In the genomic region with DNA sequence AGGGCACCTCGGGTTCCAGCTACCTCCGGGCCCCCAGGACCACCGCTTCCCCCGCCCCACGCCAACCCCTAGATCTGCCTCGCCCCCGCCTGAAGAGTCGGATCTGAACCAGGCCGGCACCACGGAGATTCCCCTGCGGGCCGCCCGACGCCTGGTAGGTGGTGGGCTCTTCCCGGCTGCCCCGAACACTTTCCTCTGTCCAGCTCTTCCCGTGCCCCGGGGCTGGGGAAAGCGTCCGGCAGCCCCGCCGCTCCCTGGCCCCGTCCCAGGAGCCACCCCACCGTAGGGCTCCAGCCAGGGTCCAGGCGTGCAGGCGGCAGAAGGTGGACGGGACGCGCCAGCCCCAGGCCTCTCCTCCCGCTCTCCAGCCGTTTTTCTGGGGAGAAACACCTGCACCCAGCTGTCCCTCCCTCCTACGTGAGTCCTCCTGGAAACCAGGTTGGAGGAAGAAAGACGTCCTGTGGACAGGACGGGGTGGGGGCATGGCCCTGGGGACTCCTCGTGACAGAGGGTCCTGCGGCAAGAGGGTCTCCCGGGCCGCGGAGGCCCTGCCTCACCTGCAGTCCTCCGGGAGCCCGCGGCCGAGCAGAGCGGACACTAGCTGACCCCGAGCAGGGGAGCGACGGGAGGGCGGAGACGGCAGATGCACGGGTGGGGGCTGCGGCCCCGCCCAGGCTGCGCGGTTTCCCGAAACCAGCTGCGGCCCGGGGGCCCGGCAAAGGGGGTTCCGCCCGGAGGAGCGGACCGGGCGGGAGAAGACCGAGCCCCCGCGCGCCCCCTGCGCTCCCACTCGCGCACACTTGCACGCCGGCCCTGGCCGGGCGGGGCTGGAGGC, we compare ENCODE assay signal across 8 cellular contexts. TPM values are rescaled to one million over a fixed set of nuclear protein-coding genes. Genes with fewer than 3 reads are reported as not detected.
DNase-seq lines count a peak whose midpoint lies in the region; ATAC-seq and TF ChIP-seq lines count a peak whose summit lies in the region.
"Had no signal": no experiment of that assay in that cellular context is flagged by ENCODE, and none has a peak within 500 bp of the region (broad histone marks: within the 10 kb centered on the region; RNA-seq: fewer than 3 reads in every experiment).

TSS of gene TMEM176B (minus strand) at position 624 of the 835 bp plus-strand sequence. CDS start 3,795 bp downstream, outside the sequence.

- H3K4me1 Mint-ChIP-seq in stimulated activated effector memory CD8-positive, alpha-beta T cell treated with anti-CD3 and anti-CD28 coated beads, Interleukin-12 subunit alpha, Interleukin-12 subunit beta, amount 100 ng/mL, for 72 hours = peaks cover 12% of the 10 kb centered on the region

- no peak within 1 kb of the TSS for H2AFZ ChIP-seq in osteoblast (ENCODE audit: low read length)

- ATAC-seq in body of pancreas = peak; percentile 60
- peak; percentile 42 for ATAC-seq in stimulated activated effector memory CD8-positive, alpha-beta T cell treated with anti-CD3 and anti-CD28 coated beads, Interleukin-12 subunit alpha, Interleukin-12 subunit beta, amount 100 ng/mL, for 72 hours

- H3K36me3 ChIP-seq in body of pancreas (replicated peaks in 1 of 2; ENCODE audit: insufficient read depth in 1 of 2, low read depth in 2 of 2) (no peaks in the 10 kb centered on the region), osteoblast (ENCODE audit: insufficient read depth, low read length) (no peaks in the 10 kb centered on the region)

- H3K79me2 ChIP-seq in osteoblast (ENCODE audit: insufficient read depth, low read length) = no peaks in the 10 kb centered on the region

- H3K9me3 ChIP-seq in body of pancreas (no peaks in the 10 kb centered on the region), osteoblast (ENCODE audit: low read depth, low read length) (no peaks in the 10 kb centered on the region)

- H4K20me1 ChIP-seq in osteoblast (ENCODE audit: insufficient read depth, low read length) = no peaks in the 10 kb centered on the region

- 7 to 25% methylated on average over 17 to 66 of the region's 74 CpGs for WGBS in body of pancreas, 2 donors

- DNase-seq in NCI-H146 treated with DMSO at 0.1 percent for 48 hours (lab: John Stamatoyannopoulos, UW; ENCODE audit: unreplicated experiment) (peak; percentile 50), body of pancreas (peak in 3 of 4 donors; percentile 39 to 58 (median 41)), left kidney (ENCODE audit: low read depth, low spot score) (peak; percentile 73), NCI-H345 (lab: John Stamatoyannopoulos, UW) (no peak), NCI-H1694 treated with DMSO at 0.1 percent for 48 hours (lab: John Stamatoyannopoulos, UW) (no peak), osteoblast (ENCODE audit: insufficient read length, low spot score, missing footprints) (no peak)
- DNase-seq in stimulated activated effector memory CD8-positive, alpha-beta T cell treated with anti-CD3 and anti-CD28 coated beads, Interleukin-12 subunit alpha, Interleukin-12 subunit beta, amount 100 ng/mL, for 72 hours (ENCODE audit: low spot score in 2 of 2) = no peak

- TF ChIP-seq CTCF in body of pancreas (IDR thresholded peaks at IDR 0.05) (no peak), osteoblast (IDR thresholded peaks at IDR 0.05; ENCODE audit: extremely low read depth, low read depth, low read length) (no peak)

- no peaks in the 10 kb centered on the region for H3K9me3 Mint-ChIP-seq in stimulated activated effector memory CD8-positive, alpha-beta T cell treated with anti-CD3 and anti-CD28 coated beads, Interleukin-12 subunit alpha, Interleukin-12 subunit beta, amount 100 ng/mL, for 72 hours

- no peak within 1 kb of the TSS for H3K27ac Mint-ChIP-seq in stimulated activated effector memory CD8-positive, alpha-beta T cell treated with anti-CD3 and anti-CD28 coated beads, Interleukin-12 subunit alpha, Interleukin-12 subunit beta, amount 100 ng/mL, for 72 hours

- intact Hi-C loops in body of pancreas (cut with DNase I) = no loop called here

- H3K36me3 Mint-ChIP-seq in stimulated activated effector memory CD8-positive, alpha-beta T cell treated with anti-CD3 and anti-CD28 coated beads, Interleukin-12 subunit alpha, Interleukin-12 subunit beta, amount 100 ng/mL, for 72 hours = no peaks in the 10 kb centered on the region

- TF ChIP-seq POLR2A in body of pancreas (IDR thresholded peaks at IDR 0.05) = peak in 1 of 3 donors; percentile 41

- H3K4me3 ChIP-seq in body of pancreas (peak within 1 kb of the TSS; percentile 34 to 53), osteoblast (ENCODE audit: insufficient read depth, low read length) (no peak within 1 kb of the TSS)

- no peak within 1 kb of the TSS for H3K4me2 ChIP-seq in osteoblast (ENCODE audit: insufficient read depth, low read length)

- H3K4me1 ChIP-seq in body of pancreas (peaks cover 13% of the 10 kb centered on the region), osteoblast (ENCODE audit: insufficient read depth, low read length) (no peaks in the 10 kb centered on the region)

- H3K27ac ChIP-seq in body of pancreas = peak within 1 kb of the TSS in 2 of 4 donors; percentile 31 to 44
- H3K27ac ChIP-seq in osteoblast (ENCODE audit: low read depth, low read length) = no peak within 1 kb of the TSS

- H3K27me3 ChIP-seq in body of pancreas (peaks cover 0 to 9% of the 10 kb centered on the region in 2 donors), osteoblast (ENCODE audit: insufficient read depth, low read length) (peaks cover 31% of the 10 kb centered on the region)

- H3K4me3 Mint-ChIP-seq in stimulated activated effector memory CD8-positive, alpha-beta T cell treated with anti-CD3 and anti-CD28 coated beads, Interleukin-12 subunit alpha, Interleukin-12 subunit beta, amount 100 ng/mL, for 72 hours = peak within 1 kb of the TSS; percentile 53

RNA-seq across cellular contexts. Expression of gene TMEM176B, which starts in this region (rescaled TPM):
- total RNA-seq in body of pancreas = 10 to 100 TPM; 32.9 to 36.3 TPM
- 0.72 TPM in 1 of 2 replicates, not detected in the other for total RNA-seq in osteoblast
- total RNA-seq: activated CD8-positive, alpha-beta memory T cell treated with anti-CD3 and anti-CD28 coated beads for 36 hours had no signal

Comparison
In these comparisons a context has a peak if more than half of its experiments do, and no peak if none do; other contexts are left out.
1. RNA of gene TMEM176B (total RNA-seq): 32.9 to 36.3 TPM in body of pancreas; 0.72 TPM in osteoblast; every median in the first group is over 10 times any median in the second.
2. DNase-seq: peak in NCI-H146 treated with DMSO at 0.1 percent for 48 hours (single experiment), body of pancreas (3 of 4) and left kidney (single experiment); none in stimulated activated effector memory CD8-positive, alpha-beta T cell treated with anti-CD3 and anti-CD28 coated beads, Interleukin-12 subunit alpha, Interleukin-12 subunit beta, amount 100 ng/mL, for 72 hours (0 of 2), NCI-H345 (single experiment), NCI-H1694 treated with DMSO at 0.1 percent for 48 hours (single experiment) and osteoblast (single experiment).